Comparison of ENCODE assay signal across 1 cellular context in genomic region chr3:122793568-122794416, GRCh38.
TF ChIP-seq lines count a peak whose summit lies in the region.

TSS of gene HSPBAP1 (minus strand) at chr3:122793831. CDS start at chr3:122793680, 151 bp downstream.

TF ChIP-seq in K562, 482 proteins besides CTCF, POLR2A, EP300 and RAD21 (continued from another document and continues in another):
- TF ChIP-seq USF1 (CRISPR knock-in tag; IDR thresholded peaks at IDR 0.05) (peak; percentile 97), IRF9 (tag; IDR thresholded peaks at IDR 0.05) (no peak), ADNP (tag; IDR thresholded peaks at IDR 0.05) (no peak), HOXB6 (CRISPR knock-in tag; IDR thresholded peaks at IDR 0.05; ENCODE audit: borderline replicate concordance) (no peak), LEF1 (IDR thresholded peaks at IDR 0.05) (0 out of 2 replicates have a peak, but pooled peaks have one; percentile 28), CBX1 (IDR thresholded peaks at IDR 0.05; ENCODE audit: low read depth) (peak; percentile 40; the same call in 1 of the 2 replicates), SRSF7 (optimal IDR thresholded peaks at IDR 0.05; ENCODE audit: low read depth, low read length) (no peak), ZNF561 (CRISPR knock-in tag; conservative IDR thresholded peaks at IDR 0.05) (no peak), IRF2 (CRISPR knock-in tag; IDR thresholded peaks at IDR 0.05) (no peak), NFIX (CRISPR knock-in tag; IDR thresholded peaks at IDR 0.05; ENCODE audit: low read depth) (no peak), KDM4B (IDR thresholded peaks at IDR 0.05; ENCODE audit: borderline replicate concordance in 2 of 2, low read depth in 1 of 2) (no peak), RERE (CRISPR knock-in tag; IDR thresholded peaks at IDR 0.05; ENCODE audit: borderline replicate concordance) (no peak), ZFP36 (IDR thresholded peaks at IDR 0.05; ENCODE audit: low read depth, low read length, partially characterized antibody) (no peak), ZNF644 (tag; IDR thresholded peaks at IDR 0.05; ENCODE audit: low read depth) (no peak), TBP (optimal IDR thresholded peaks at IDR 0.05; ENCODE audit: low read depth, low read length) (no peak), NUFIP1 (IDR thresholded peaks at IDR 0.05; ENCODE audit: partially characterized antibody) (no peak), ZSCAN32 (CRISPR knock-in tag; IDR thresholded peaks at IDR 0.05) (no peak), ZFX (CRISPR knock-in tag; IDR thresholded peaks at IDR 0.05) (peak; percentile 37; the same call in 1 of the 2 replicates), E2F6 (IDR thresholded peaks at IDR 0.05; ENCODE audit: borderline replicate concordance in 1 of 2, extremely low read depth in 1 of 2, insufficient read depth in 1 of 2, insufficient read length in 1 of 2, low read depth in 1 of 2, low read length in 1 of 2, poor library complexity in 1 of 2, severe bottlenecking in 1 of 2) (peak; percentile 96 to 99), ZNF324 (CRISPR knock-in tag; IDR thresholded peaks at IDR 0.05) (no peak), PHB2 (IDR thresholded peaks at IDR 0.05; ENCODE audit: low read depth) (no peak), STAT5B (CRISPR knock-in tag; IDR thresholded peaks at IDR 0.05) (no peak), PTTG1 (tag; IDR thresholded peaks at IDR 0.05; ENCODE audit: low read depth) (no peak), NR0B1 (IDR thresholded peaks at IDR 0.05; ENCODE audit: partially characterized antibody) (no peak), ATF1 (CRISPR knock-in tag; IDR thresholded peaks at IDR 0.05) (no peak), ATF1 (tag; IDR thresholded peaks at IDR 0.05) (no peak), SRSF1 (IDR thresholded peaks at IDR 0.05; ENCODE audit: low read depth, low read length) (no peak), SREBF1 (IDR thresholded peaks at IDR 0.05; ENCODE audit: borderline replicate concordance, low read depth, low read length) (no peak), ZNF778 (CRISPR knock-in tag; IDR thresholded peaks at IDR 0.05) (no peak), E4F1 (CRISPR knock-in tag; IDR thresholded peaks at IDR 0.05; ENCODE audit: borderline replicate concordance) (no peak), NKRF (IDR thresholded peaks at IDR 0.05; ENCODE audit: borderline replicate concordance) (peak; percentile 90), L3MBTL2 (IDR thresholded peaks at IDR 0.05) (peak; percentile 99), ZC3H8 (IDR thresholded peaks at IDR 0.05) (no peak), PHTF2 (CRISPR knock-in tag; IDR thresholded peaks at IDR 0.05) (no peak), FUS (optimal IDR thresholded peaks at IDR 0.05; ENCODE audit: low read depth, low read length) (no peak), ZNF197 (CRISPR knock-in tag; IDR thresholded peaks at IDR 0.05; ENCODE audit: low read depth) (no peak), EGR1 (conservative IDR thresholded peaks at IDR 0.05) (no peak), ZNF655 (CRISPR knock-in tag; IDR thresholded peaks at IDR 0.05) (no peak), CAMTA2 (CRISPR knock-in tag; conservative IDR thresholded peaks at IDR 0.05) (no peak), ZNF584 (CRISPR knock-in tag; IDR thresholded peaks at IDR 0.05; ENCODE audit: low read depth) (no peak), TRIM28 (IDR thresholded peaks at IDR 0.05) (no peak), CEBPB (tag; IDR thresholded peaks at IDR 0.05) (peak; percentile 56), TBL1XR1 (IDR thresholded peaks at IDR 0.05; ENCODE audit: low read length in 2 of 2) (no peak), SRSF9 (IDR thresholded peaks at IDR 0.05; ENCODE audit: borderline replicate concordance, low read depth, low read length) (no peak), ZNF239 (CRISPR knock-in tag; IDR thresholded peaks at IDR 0.05) (no peak), THRA (IDR thresholded peaks at IDR 0.05) (no peak), RFX5 (IDR thresholded peaks at IDR 0.05; ENCODE audit: low read depth, low read length) (no peak), SMC3 (conservative IDR thresholded peaks at IDR 0.05; ENCODE audit: insufficient read depth, low read depth, low read length) (no peak), NFE2L1 (tag; IDR thresholded peaks at IDR 0.05; ENCODE audit: borderline replicate concordance, low read depth) (no peak), ARID2 (IDR thresholded peaks at IDR 0.05) (no peak), YY1 (IDR thresholded peaks at IDR 0.05; ENCODE audit: borderline replicate concordance in 1 of 3, control insufficient read depth in 1 of 3, extremely low read depth in 1 of 3, insufficient read depth in 3 of 3, insufficient read length in 1 of 3, insufficient replicate concordance in 2 of 3, low read depth in 1 of 3, low read length in 2 of 3) (no peak), ZNF175 (CRISPR knock-in tag; IDR thresholded peaks at IDR 0.05; ENCODE audit: low read depth) (no peak), E2F1 (CRISPR knock-in tag; IDR thresholded peaks at IDR 0.05) (peak; percentile 66; the same call in 1 of the 2 replicates)
